ENCODE assay signal across 8 cellular contexts in genomic region chr7:105876091-105876963, GRCh38. TPM values are rescaled to one million over a fixed set of nuclear protein-coding genes. Genes with fewer than 3 reads are reported as not detected.
DNase-seq lines count a peak whose midpoint lies in the region; FAIRE-seq lines count a peak whose summit lies in the region.

ATXN7L1 (minus strand) TSS chr7:105876599; CDS start chr7:105876558, 41 bp downstream.

- H3K9ac ChIP-seq in stomach smooth muscle (ENCODE audit: low read length in 2 of 2): peak within 1 kb of the TSS; percentile 88 to 99

- H3K4me1 ChIP-seq in SJSA1 (replicated peaks) (peaks cover 9% of the 10 kb centered on the region), neuron (ENCODE audit: insufficient read depth, low read length) (peaks cover 29% of the 10 kb centered on the region), stomach smooth muscle (ENCODE audit: control insufficient read depth, insufficient read depth, low read length) (peaks cover 36% of the 10 kb centered on the region)

- no peak for FAIRE-seq in frontal cortex (lab: Jason Lieb, UNC)

- H3K9me3 ChIP-seq in SJSA1 (replicated peaks) (no peaks in the 10 kb centered on the region; the same call in 1 of the 2 replicates), neuron (ENCODE audit: low read length) (no peaks in the 10 kb centered on the region), stomach smooth muscle (ENCODE audit: control insufficient read depth in 2 of 2, low read length in 2 of 2) (no peaks in the 10 kb centered on the region)

- H3K27me3 ChIP-seq in H7 (ENCODE audit: control insufficient read depth, insufficient read depth, low read length): peaks cover 4% of the 10 kb centered on the region; the same call in 1 of the 2 replicates
- H3K27me3 ChIP-seq in SJSA1 (replicated peaks): no peaks in the 10 kb centered on the region
- H3K27me3 ChIP-seq in neuron (ENCODE audit: insufficient read depth, low read length): no peaks in the 10 kb centered on the region
- H3K27me3 ChIP-seq in stomach smooth muscle (ENCODE audit: control insufficient read depth in 1 of 2, insufficient read depth in 2 of 2, low read length in 2 of 2): no peaks in the 10 kb centered on the region

- H2AFZ ChIP-seq in neuron (ENCODE audit: low read depth, low read length): peak within 1 kb of the TSS; percentile 96

- H3K27ac ChIP-seq in SJSA1: peak within 1 kb of the TSS; percentile 80
- peak within 1 kb of the TSS; percentile 96 for H3K27ac ChIP-seq in stomach smooth muscle (ENCODE audit: low read length)

- H3K4me3 ChIP-seq in H7 (ENCODE audit: insufficient read depth, low read depth, low read length) (peak within 1 kb of the TSS; percentile 79), SJSA1 (peak within 1 kb of the TSS; percentile 56), neuron (ENCODE audit: low read length) (peak within 1 kb of the TSS; percentile 96), stomach smooth muscle (ENCODE audit: low read length in 2 of 2) (peak within 1 kb of the TSS; percentile 94)

- H3K36me3 ChIP-seq in H7 (replicated peaks; ENCODE audit: control insufficient read depth, insufficient read depth, low read length) (no peaks in the 10 kb centered on the region; the same call in 1 of the 2 replicates), SJSA1 (0 out of 2 replicates have a peak, but pooled peaks cover 5% of the 10 kb centered on the region), neuron (ENCODE audit: insufficient read depth, low read length) (peaks cover 16% of the 10 kb centered on the region), stomach smooth muscle (ENCODE audit: control insufficient read depth in 2 of 2, insufficient read depth in 2 of 2, low read length in 2 of 2) (no peaks in the 10 kb centered on the region)

- DNase-seq in DMS153 (lab: John Stamatoyannopoulos, UW) (peak; percentile 84), H7 (peak; percentile 96), NAMALWA (ENCODE audit: low spot score) (peak; percentile 84), SJSA1 (ENCODE audit: low read depth in 1 of 2, low spot score in 2 of 2) (peak; percentile 90 to 96), frontal cortex (ENCODE audit: low spot score in 2 of 2) (peak; percentile 91 to 93)
- peak; percentile 57 to 90 (median 76) for DNase-seq in activated naive CD4-positive, alpha-beta T cell (lab: John Stamatoyannopoulos, UW)

RNA-seq across cellular contexts. Expression of gene ATXN7L1, which starts in this region (rescaled TPM):
- total RNA-seq in H7 (2014; rRNA removed; shearing (Covaris generic)): 10.8 and 12.7 TPM in 2 replicates
- total RNA-seq in SJSA1 (2014; rRNA removed; shearing (Covaris generic)): 0.91 and 2.7 TPM in 2 replicates
- 7.7 TPM for total RNA-seq in frontal cortex

Comparison
In these comparisons a context has a peak if more than half of its experiments do, and no peak if none do; other contexts are left out.
1. Peak in every context shown above with its lines: DNase-seq, H3K4me3 ChIP-seq and H3K27ac ChIP-seq.